8 cellular contexts compared by ENCODE assay signal in genomic region chr9:35116898-35117551, GRCh38. TPM values are rescaled to one million over a fixed set of nuclear protein-coding genes. Genes with fewer than 3 reads are reported as not detected.
DNase-seq lines count a peak whose midpoint lies in the region; TF ChIP-seq lines count a peak whose summit lies in the region.

No MANE protein-coding gene starts in this region.

- TF ChIP-seq EP300 in neural cell (conservative IDR thresholded peaks at IDR 0.05; ENCODE audit: poor library complexity, severe bottlenecking): no peak

- CTCF ChIA-PET in RWPE1 (lab: Yijun Ruan, JAX): interaction anchor here (0.6 to 2.1 kb wide), 16 partner anchors 9 to 431 kb away, joined by 3 to 13 read pairs (median 4); partner anchors contain the start of gene UNC13B

- H3K27me3 Mint-ChIP-seq in activated T-helper 2 cell treated with anti-CD3 and anti-CD28 coated beads, Interferon-gamma antibody, Interleukin-2, Interleukin-4, amounts not matched to agents 10 μg/mL and 5 μg/mL and 100 μg/mL, durations not matched to agents 14 hours and 24 hours and 36 hours (ENCODE audit: low read depth): peaks cover 8% of the 10 kb centered on the region
- no peaks in the 10 kb centered on the region for H3K27me3 Mint-ChIP-seq in stimulated activated naive CD8-positive, alpha-beta T cell treated with anti-CD3 and anti-CD28 coated beads, Interleukin-15, Interleukin-2, amounts not matched to agents 100 ng/mL and 50 ng/mL, for 24 hours

- H3K27ac ChIP-seq in GM23248: peak overlapping the region; percentile 98
- H3K27ac ChIP-seq in RWPE1: peak overlapping the region; percentile 97
- peak overlapping the region; percentile 95 for H3K27ac ChIP-seq in neural cell (ENCODE audit: low read length)

- 4% methylated on average over 30 of the region's 30 CpGs for WGBS in GM23248 (ENCODE audit: low coverage in 1 of 2, low lambda C conversion rate in 2 of 2, missing lambda C conversion rate in 2 of 2), 2 experiments

- peak; percentile 97 for TF ChIP-seq RAD21 in neural cell (conservative IDR thresholded peaks at IDR 0.05)

- peaks cover 28% of the 10 kb centered on the region for H3K4me1 ChIP-seq in GM23248 (ENCODE audit: insufficient read depth)

- POLR2A ChIA-PET in RWPE1 (lab: Yijun Ruan, JAX; ENCODE audit: low non-redundant PET): interaction anchor here (0.7 to 1.9 kb wide), 2 partner anchors 45 to 298 kb away, joined by 3 to 7 read pairs; partner anchors contain the start of gene UNC13B

- peaks cover 36% of the 10 kb centered on the region for H3K4me1 Mint-ChIP-seq in activated T-helper 2 cell treated with anti-CD3 and anti-CD28 coated beads, Interferon-gamma antibody, Interleukin-2, Interleukin-4, amounts not matched to agents 10 μg/mL and 5 μg/mL and 100 μg/mL, durations not matched to agents 14 hours and 24 hours and 36 hours (ENCODE audit: low read depth)
- H3K4me1 Mint-ChIP-seq in stimulated activated naive CD8-positive, alpha-beta T cell treated with anti-CD3 and anti-CD28 coated beads, Interleukin-15, Interleukin-2, amounts not matched to agents 100 ng/mL and 50 ng/mL, for 24 hours (ENCODE audit: low read depth): peaks cover 45% of the 10 kb centered on the region

- no peaks in the 10 kb centered on the region for H3K9me3 Mint-ChIP-seq in activated T-helper 2 cell treated with anti-CD3 and anti-CD28 coated beads, Interferon-gamma antibody, Interleukin-2, Interleukin-4, amounts not matched to agents 10 μg/mL and 5 μg/mL and 100 μg/mL, durations not matched to agents 14 hours and 24 hours and 36 hours
- H3K9me3 Mint-ChIP-seq in stimulated activated naive CD8-positive, alpha-beta T cell treated with anti-CD3 and anti-CD28 coated beads, Interleukin-15, Interleukin-2, amounts not matched to agents 100 ng/mL and 50 ng/mL, for 24 hours: no peaks in the 10 kb centered on the region

- intact Hi-C loops in activated T-helper 2 cell treated with anti-CD3 and anti-CD28 coated beads, Interferon-gamma antibody, Interleukin-2, Interleukin-4, amounts not matched to agents 10 μg/mL and 5 μg/mL and 100 μg/mL, durations not matched to agents 14 hours and 24 hours and 36 hours (cut with micrococcal nuclease): loop anchor here (1.0 to 10.0 kb wide), 8 partner anchors 45 to 940 kb away; partner anchors contain the start of genes DNAI1, FAM219A, HINT2 and SPAG8

- DNase-seq in DMS53 treated with DMSO at 0.1 percent for 48 hours (lab: John Stamatoyannopoulos, UW; ENCODE audit: unreplicated experiment): peak; percentile 75
- peak; percentile 98 for DNase-seq in GM23248
- DNase-seq in RWPE1 (ENCODE audit: low spot score): peak; percentile 91
- peak; percentile 81 for DNase-seq in activated T-helper 2 cell treated with anti-CD3 and anti-CD28 coated beads, Interferon-gamma antibody, Interleukin-2, Interleukin-4, amounts not matched to agents 10 μg/mL and 5 μg/mL and 100 μg/mL, durations not matched to agents 14 hours and 24 hours and 36 hours (ENCODE audit: low spot score)
- DNase-seq in fibroblast of the conjunctiva (ENCODE audit: low read depth): peak; percentile 97

- peak; percentile 95 for TF ChIP-seq CTCF in LNCAP (IDR thresholded peaks at IDR 0.05)
- TF ChIP-seq CTCF in RWPE1 (conservative IDR thresholded peaks at IDR 0.05; ENCODE audit: low read depth): peak; percentile 100
- TF ChIP-seq CTCF in neural cell (IDR thresholded peaks at IDR 0.05; ENCODE audit: poor library complexity, severe bottlenecking): peak; percentile 99

- peak overlapping the region; percentile 91 for H3K4me3 Mint-ChIP-seq in activated T-helper 2 cell treated with anti-CD3 and anti-CD28 coated beads, Interferon-gamma antibody, Interleukin-2, Interleukin-4, amounts not matched to agents 10 μg/mL and 5 μg/mL and 100 μg/mL, durations not matched to agents 14 hours and 24 hours and 36 hours (ENCODE audit: low read depth)
- peak overlapping the region; percentile 86 for H3K4me3 Mint-ChIP-seq in stimulated activated naive CD8-positive, alpha-beta T cell treated with anti-CD3 and anti-CD28 coated beads, Interleukin-15, Interleukin-2, amounts not matched to agents 100 ng/mL and 50 ng/mL, for 24 hours

- in situ Hi-C loops in GM23248 (cut with MboI): loop anchor here (10.0 kb wide), 1 partner anchor 438 kb away; no protein-coding TSS in a partner anchor

- H3K9me3 ChIP-seq in GM23248 (ENCODE audit: low read depth) (no peaks in the 10 kb centered on the region), neural cell (ENCODE audit: low read length) (no peaks in the 10 kb centered on the region)

- H3K27ac Mint-ChIP-seq in activated T-helper 2 cell treated with anti-CD3 and anti-CD28 coated beads, Interferon-gamma antibody, Interleukin-2, Interleukin-4, amounts not matched to agents 10 μg/mL and 5 μg/mL and 100 μg/mL, durations not matched to agents 14 hours and 24 hours and 36 hours: peak overlapping the region; percentile 89
- peak overlapping the region; percentile 79 for H3K27ac Mint-ChIP-seq in stimulated activated naive CD8-positive, alpha-beta T cell treated with anti-CD3 and anti-CD28 coated beads, Interleukin-15, Interleukin-2, amounts not matched to agents 100 ng/mL and 50 ng/mL, for 24 hours

- H3K4me2 ChIP-seq in GM23248 (ENCODE audit: unreplicated experiment): peak overlapping the region; percentile 92
- peak overlapping the region; percentile 98 for H3K4me2 ChIP-seq in neural cell (ENCODE audit: low read length)

- no peaks in the 10 kb centered on the region for H3K36me3 ChIP-seq in GM23248 (ENCODE audit: low read depth)
- H3K36me3 ChIP-seq in neural cell (ENCODE audit: insufficient read depth, low read length): no peaks in the 10 kb centered on the region

- no peaks in the 10 kb centered on the region for H3K9me2 ChIP-seq in GM23248 (ENCODE audit: insufficient read depth)
- no peaks in the 10 kb centered on the region for H3K9me2 ChIP-seq in neural cell (ENCODE audit: insufficient read depth, low read length)

- H3K27me3 ChIP-seq in GM23248 (replicated peaks; ENCODE audit: insufficient read depth): no peaks in the 10 kb centered on the region
- no peaks in the 10 kb centered on the region for H3K27me3 ChIP-seq in neural cell (ENCODE audit: insufficient read depth, low read depth, low read length)

- peak overlapping the region; percentile 92 for H2AFZ ChIP-seq in GM23248
- peak overlapping the region; percentile 61 for H2AFZ ChIP-seq in neural cell (ENCODE audit: low read depth, low read length)

- H3F3A ChIP-seq in GM23248 (ENCODE audit: insufficient read depth) (peaks cover 43% of the 10 kb centered on the region), neural cell (ENCODE audit: insufficient read depth, low read length, poor library complexity, severe bottlenecking) (peaks cover 6% of the 10 kb centered on the region)

- H4K20me1 ChIP-seq in GM23248 (ENCODE audit: insufficient read depth): no peaks in the 10 kb centered on the region
- no peaks in the 10 kb centered on the region for H4K20me1 ChIP-seq in neural cell (ENCODE audit: insufficient read depth)

- H3K79me2 ChIP-seq in GM23248 (ENCODE audit: insufficient read depth) (peaks cover 14% of the 10 kb centered on the region), neural cell (replicated peaks; ENCODE audit: insufficient read depth, low read length) (peaks cover 12% of the 10 kb centered on the region)

- no peaks in the 10 kb centered on the region for H3K36me3 Mint-ChIP-seq in activated T-helper 2 cell treated with anti-CD3 and anti-CD28 coated beads, Interferon-gamma antibody, Interleukin-2, Interleukin-4, amounts not matched to agents 10 μg/mL and 5 μg/mL and 100 μg/mL, durations not matched to agents 14 hours and 24 hours and 36 hours (ENCODE audit: low read depth)
- no peaks in the 10 kb centered on the region for H3K36me3 Mint-ChIP-seq in stimulated activated naive CD8-positive, alpha-beta T cell treated with anti-CD3 and anti-CD28 coated beads, Interleukin-15, Interleukin-2, amounts not matched to agents 100 ng/mL and 50 ng/mL, for 24 hours (ENCODE audit: low read depth)

- H3K9ac ChIP-seq in GM23248 (peak overlapping the region; percentile 90), neural cell (ENCODE audit: low read length) (peak overlapping the region; percentile 85)

- H3K4me3 ChIP-seq in GM23248 (peak overlapping the region; percentile 77), neural cell (ENCODE audit: low read length) (peak overlapping the region; percentile 88)

RNA-seq across cellular contexts. Expression of gene ATOSB, which starts 1.4 kb away (rescaled TPM):
- total RNA-seq in GM23248 (2014; rRNA removed; shearing (Covaris generic)): 44.3 and 50.4 TPM in 2 replicates
- polyA plus RNA-seq in GM23248 (2016; fragmentation: Nextera tagmentation; extraction: Ambion mirVana) (29.4 and 30.5 TPM in 2 replicates), neural cell (28.9 and 34.1 TPM in 2 replicates)
- total RNA-seq in activated T-helper 2 cell treated with anti-CD3 and anti-CD28 coated beads, Interferon-gamma antibody, Interleukin-2, Interleukin-4, amounts not matched to agents 10 μg/mL and 5 μg/mL and 100 μg/mL, durations not matched to agents 14 hours and 24 hours and 36 hours: 7.0 and 7.3 TPM in 2 replicates
- 21.2 and 23.7 TPM in 2 replicates for polyA minus RNA-seq in neural cell

RNA-seq across cellular contexts. Expression of gene STOML2, which starts 14.1 kb away (rescaled TPM):
- total RNA-seq in GM23248 (2014; rRNA removed; shearing (Covaris generic)): 101 and 124 TPM in 2 replicates
- polyA plus RNA-seq in GM23248 (2016; fragmentation: Nextera tagmentation; extraction: Ambion mirVana) (120 and 129 TPM in 2 replicates), neural cell (98.3 and 98.5 TPM in 2 replicates)
- 211 and 214 TPM in 2 replicates for total RNA-seq in activated T-helper 2 cell treated with anti-CD3 and anti-CD28 coated beads, Interferon-gamma antibody, Interleukin-2, Interleukin-4, amounts not matched to agents 10 μg/mL and 5 μg/mL and 100 μg/mL, durations not matched to agents 14 hours and 24 hours and 36 hours
- polyA minus RNA-seq in neural cell: 41.6 and 47.2 TPM in 2 replicates

RNA-seq across cellular contexts. Expression of gene PIGO, which starts 20.6 kb away (rescaled TPM):
- total RNA-seq in GM23248 (2014; rRNA removed; shearing (Covaris generic)): 16.4 and 17.4 TPM in 2 replicates
- polyA plus RNA-seq in GM23248 (2016; fragmentation: Nextera tagmentation; extraction: Ambion mirVana) (18.6 and 19.5 TPM in 2 replicates), neural cell (7.9 and 8.5 TPM in 2 replicates)
- total RNA-seq in activated T-helper 2 cell treated with anti-CD3 and anti-CD28 coated beads, Interferon-gamma antibody, Interleukin-2, Interleukin-4, amounts not matched to agents 10 μg/mL and 5 μg/mL and 100 μg/mL, durations not matched to agents 14 hours and 24 hours and 36 hours: 33.0 and 37.8 TPM in 2 replicates
- polyA minus RNA-seq in neural cell: 9.5 and 10.2 TPM in 2 replicates

RNA-seq across cellular contexts. Expression of gene FANCG, which starts 37.3 kb away (rescaled TPM):
- total RNA-seq in GM23248 (2014; rRNA removed; shearing (Covaris generic)): 11.5 and 20.0 TPM in 2 replicates
- polyA plus RNA-seq in GM23248 (2016; fragmentation: Nextera tagmentation; extraction: Ambion mirVana) (15.3 and 15.8 TPM in 2 replicates), neural cell (56.0 and 70.8 TPM in 2 replicates)
- total RNA-seq in activated T-helper 2 cell treated with anti-CD3 and anti-CD28 coated beads, Interferon-gamma antibody, Interleukin-2, Interleukin-4, amounts not matched to agents 10 μg/mL and 5 μg/mL and 100 μg/mL, durations not matched to agents 14 hours and 24 hours and 36 hours: 102 and 107 TPM in 2 replicates
- polyA minus RNA-seq in neural cell: 32.9 and 42.6 TPM in 2 replicates

RNA-seq across cellular contexts. Expression of gene VCP, which starts 44.6 kb away (rescaled TPM):
- total RNA-seq in GM23248 (2014; rRNA removed; shearing (Covaris generic)): 295 and 329 TPM in 2 replicates
- polyA plus RNA-seq in GM23248 (2016; fragmentation: Nextera tagmentation; extraction: Ambion mirVana): 252 and 255 TPM in 2 replicates
- 361 and 366 TPM in 2 replicates for total RNA-seq in activated T-helper 2 cell treated with anti-CD3 and anti-CD28 coated beads, Interferon-gamma antibody, Interleukin-2, Interleukin-4, amounts not matched to agents 10 μg/mL and 5 μg/mL and 100 μg/mL, durations not matched to agents 14 hours and 24 hours and 36 hours
- 139 and 157 TPM in 2 replicates for polyA plus RNA-seq in neural cell
- 226 and 254 TPM in 2 replicates for polyA minus RNA-seq in neural cell

Comparison
In these comparisons a context has a peak if more than half of its experiments do, and no peak if none do; other contexts are left out.
1. Peak in every context shown above with its lines: DNase-seq, H3K4me3 ChIP-seq and H3K27ac ChIP-seq.